ENCODE assay signal across 8 cellular contexts in genomic region chr12:95218852-95219171, GRCh38. TPM values are rescaled to one million over a fixed set of nuclear protein-coding genes. Genes with fewer than 3 reads are reported as not detected.
DNase-seq lines count a peak whose midpoint lies in the region; ATAC-seq and TF ChIP-seq lines count a peak whose summit lies in the region.

No MANE protein-coding gene starts in this region.

- DNase-seq in AG20443 (ENCODE audit: low spot score) (peak; percentile 7), HAP-1 (ENCODE audit: low spot score in 2 of 2) (peak; percentile 25 to 47), SJSA1 (ENCODE audit: low read depth in 1 of 2, low spot score in 2 of 2) (no peak), astrocyte of the spinal cord (ENCODE audit: low read depth, low spot score) (no peak)
- DNase-seq in stimulated activated CD8-positive, alpha-beta memory T cell treated with anti-CD3 and anti-CD28 coated beads, Interleukin-7, amount 100 ng/mL, for 48 hours (ENCODE audit: extremely low read depth in 1 of 2, low read depth in 1 of 2), result peak; percentile 3 to 39

- ATAC-seq in GM21619 (IDR thresholded peaks at IDR 0.05; ENCODE audit: unreplicated experiment), result no peak
- ATAC-seq in GM18498 (IDR thresholded peaks at IDR 0.05; ENCODE audit: unreplicated experiment), result no peak

- WGBS in liver, result 7% methylated on average over 6 of the region's 6 CpGs

- peaks cover 3% of the 10 kb centered on the region for H3K36me3 ChIP-seq in HAP-1 (replicated peaks)
- peaks cover 4% of the 10 kb centered on the region for H3K36me3 ChIP-seq in SJSA1
- H3K36me3 ChIP-seq in liver (ENCODE audit: control insufficient read depth in 4 of 4, insufficient read depth in 3 of 4, low read depth in 1 of 4, low read length in 3 of 4), result no peaks in the 10 kb centered on the region

- no peaks in the 10 kb centered on the region for H3K27me3 ChIP-seq in HAP-1 (ENCODE audit: low read depth)
- no peaks in the 10 kb centered on the region for H3K27me3 ChIP-seq in SJSA1 (replicated peaks)
- no peaks in the 10 kb centered on the region for H3K27me3 ChIP-seq in liver (ENCODE audit: control insufficient read depth in 4 of 4, insufficient read depth in 4 of 4, low read length in 3 of 4)

- in situ Hi-C loops in HAP-1 (cut with MboI; ENCODE audit: low sequenced_read_pairs), result no loop called here
- in situ Hi-C loops in astrocyte of the spinal cord (cut with HindIII; ENCODE audit: low sequenced_read_pairs), result no loop called here

- H3K4me3 ChIP-seq in HAP-1, result peak overlapping the region; percentile 79
- peak overlapping the region; percentile 72 for H3K4me3 ChIP-seq in SJSA1
- peak overlapping the region; percentile 88 for H3K4me3 ChIP-seq in astrocyte of the spinal cord (ENCODE audit: low read depth, low read length)
- peak overlapping the region; percentile 73 to 98 (median 95) for H3K4me3 ChIP-seq in liver (ENCODE audit: low read depth in 1 of 3, low read length in 3 of 3)

- TF ChIP-seq RAD21 in liver (IDR thresholded peaks at IDR 0.05), result no peak

- H3K4me1 ChIP-seq in HAP-1, result peaks cover 20% of the 10 kb centered on the region
- H3K4me1 ChIP-seq in SJSA1 (replicated peaks), result peaks cover 13% of the 10 kb centered on the region
- peaks cover 3 to 18% (median 9%) of the 10 kb centered on the region in 4 donors for H3K4me1 ChIP-seq in liver (ENCODE audit: control insufficient read depth in 4 of 4, insufficient read depth in 4 of 4, low read length in 3 of 4)

- H3K9ac ChIP-seq in liver (ENCODE audit: low read depth in 1 of 2, low read length in 2 of 2), result peak overlapping the region; percentile 94

- no peak for TF ChIP-seq CTCF in astrocyte of the spinal cord (IDR thresholded peaks at IDR 0.05; ENCODE audit: low read depth, low read length)
- TF ChIP-seq CTCF in liver (IDR thresholded peaks at IDR 0.05; ENCODE audit: low read depth, low read length, missing input control), result no peak

- H3K27ac ChIP-seq in SJSA1, result no peak overlapping the region
- H3K27ac ChIP-seq in liver (ENCODE audit: low read depth in 1 of 2, low read length in 2 of 2), result peak overlapping the region; percentile 92 to 98

- H3K9me3 ChIP-seq in HAP-1, result no peaks in the 10 kb centered on the region
- H3K9me3 ChIP-seq in SJSA1 (replicated peaks), result no peaks in the 10 kb centered on the region
- H3K9me3 ChIP-seq in liver (ENCODE audit: control insufficient read depth in 4 of 4, low read length in 3 of 4), result no peaks in the 10 kb centered on the region

TF ChIP-seq in liver, 16 proteins besides CTCF, POLR2A, EP300 and RAD21:
- no peak for TF ChIP-seq JUND (IDR thresholded peaks at IDR 0.05)
TF ChIP-seq in liver: peak in this region for 0.

RNA-seq across cellular contexts. Expression of gene VEZT, which starts 1.2 kb away (rescaled TPM):
- total RNA-seq in SJSA1 (2014; rRNA removed; shearing (Covaris generic)), result 73.2 and 80.4 TPM in 2 replicates
- total RNA-seq in liver, result 10 to 100 TPM; 25.3 to 47.4 TPM
- 10 to 100 TPM; 13.7 to 18.6 TPM for polyA plus RNA-seq in liver

RNA-seq across cellular contexts. Expression of gene FGD6, which starts 1.5 kb away (rescaled TPM):
- 8.2 and 8.5 TPM in 2 replicates for total RNA-seq in SJSA1 (2014; rRNA removed; shearing (Covaris generic))
- 1 to 10 TPM; 2.9 to 6.9 TPM for total RNA-seq in liver
- 1 to 10 TPM in 1 of 2 donors, under 1 TPM in 1; 0.54 to 1.8 TPM for polyA plus RNA-seq in liver

Comparison
In these comparisons a context has a peak if more than half of its experiments do, and no peak if none do; other contexts are left out.
1. DNase-seq: peak in AG20443 (single experiment), HAP-1 (2 of 2) and stimulated activated CD8-positive, alpha-beta memory T cell treated with anti-CD3 and anti-CD28 coated beads, Interleukin-7, amount 100 ng/mL, for 48 hours (2 of 2); none in SJSA1 (0 of 2) and astrocyte of the spinal cord (single experiment).
2. Peak in every context shown above with its lines, with median percentiles within 50 percentile points of each other: H3K4me3 ChIP-seq.